1 cellular context compared by ENCODE assay signal in genomic region chr16:49557070-49557446, GRCh38.
TF ChIP-seq lines count a peak whose summit lies in the region.

No MANE protein-coding gene starts in this region.

TF ChIP-seq in WTC11, 78 proteins besides CTCF, POLR2A, EP300 and RAD21 (continued from another document):
- TF ChIP-seq AFF4 (CRISPR knock-in tag; IDR thresholded peaks at IDR 0.05; ENCODE audit: borderline replicate concordance) (peak; percentile 56; the same call in 1 of the 2 replicates), ZNF423 (CRISPR knock-in tag; IDR thresholded peaks at IDR 0.05) (peak; percentile 95), ZNF281 (CRISPR knock-in tag; IDR thresholded peaks at IDR 0.05) (peak; percentile 57; the same call in 1 of the 2 replicates), PRRX2 (CRISPR knock-in tag; IDR thresholded peaks at IDR 0.05) (no peak), TEAD1 (CRISPR knock-in tag; IDR thresholded peaks at IDR 0.05) (0 out of 2 replicates have a peak, but pooled peaks have one; percentile 18), ERG (CRISPR knock-in tag; IDR thresholded peaks at IDR 0.05) (no peak), FOXK1 (CRISPR knock-in tag; IDR thresholded peaks at IDR 0.05) (peak; percentile 20; the same call in 1 of the 2 replicates), EMX1 (CRISPR knock-in tag; IDR thresholded peaks at IDR 0.05) (no peak), CREM (CRISPR knock-in tag; IDR thresholded peaks at IDR 0.05) (0 out of 2 replicates have a peak, but pooled peaks have one; percentile 60), FOXP4 (CRISPR knock-in tag; IDR thresholded peaks at IDR 0.05) (peak; percentile 75), E2F5 (CRISPR knock-in tag; IDR thresholded peaks at IDR 0.05) (no peak)
